23 cellular contexts compared by ENCODE assay signal in the genomic region with DNA sequence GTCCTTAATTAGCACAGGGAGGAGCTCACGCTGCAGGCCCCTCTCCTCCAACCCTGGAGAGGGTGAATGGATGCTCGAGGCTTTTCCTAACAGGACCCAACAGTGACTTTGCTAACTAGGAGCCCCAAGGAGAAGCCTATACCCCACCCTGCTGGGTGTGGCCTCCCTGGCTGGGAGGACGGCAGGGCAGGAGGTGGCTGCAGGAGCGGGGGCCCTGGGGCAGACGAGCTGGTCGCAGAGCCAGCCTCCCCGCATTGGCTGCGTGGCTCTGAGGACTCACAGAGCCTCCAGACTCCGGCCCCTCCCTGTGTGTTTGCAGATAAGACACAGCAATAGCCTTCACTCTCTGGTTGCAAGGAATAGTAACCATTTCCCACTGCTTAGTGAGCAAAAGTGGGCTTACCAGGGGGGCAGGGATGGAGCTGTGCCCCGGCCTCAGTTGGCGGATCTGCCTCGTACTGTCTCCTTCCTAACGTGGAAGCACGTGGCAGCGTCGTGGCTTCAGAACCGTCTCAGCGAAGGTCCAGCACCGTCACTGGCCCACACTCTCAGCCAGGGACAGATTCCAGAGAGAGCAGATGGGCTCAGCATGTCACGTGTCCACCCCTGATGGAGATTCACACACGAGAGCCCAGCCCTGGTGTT.
DNase-seq lines count a peak whose midpoint lies in the region; TF ChIP-seq lines count a peak whose summit lies in the region.
"Had no signal": no experiment of that assay in that cellular context is flagged by ENCODE, and none has a peak within 500 bp of the region (broad histone marks: within the 10 kb centered on the region; RNA-seq: fewer than 3 reads in every experiment).

No MANE protein-coding gene starts in this region.

- no peak overlapping the region for H4K5ac ChIP-seq in H9 (ENCODE audit: insufficient read length, low read depth, low read length)

- POLR2A ChIA-PET in OCI-LY7 (lab: Charles Lee): no interaction called here

- H3K4me3 ChIP-seq in mesenchymal stem cell (ENCODE audit: insufficient read depth in 1 of 2, low read depth in 1 of 2, low read length in 2 of 2): peak overlapping the region in 1 of 2 experiments; percentile 26
- H3K4me3 ChIP-seq in spleen: no peak overlapping the region
- no peak overlapping the region for H3K4me3 ChIP-seq in OCI-LY7 (ENCODE audit: low read depth, low read length, poor library complexity, severe bottlenecking)
- H3K4me3 ChIP-seq: BLaER1 had no signal

- H3K9me3 ChIP-seq in H9 (ENCODE audit: control insufficient read depth, low read depth, low read length): no peaks in the 10 kb centered on the region
- no peaks in the 10 kb centered on the region for H3K9me3 ChIP-seq in mesenchymal stem cell (ENCODE audit: control insufficient read depth, low read length)
- peaks cover 0 to 14% (median 0%) of the 10 kb centered on the region in 8 donors for H3K9me3 ChIP-seq in spleen
- no peaks in the 10 kb centered on the region for H3K9me3 ChIP-seq in OCI-LY7 (ENCODE audit: low read length)
- H3K9me3 ChIP-seq: BLaER1, neutrophil had no signal

- no peak overlapping the region for H3K27ac ChIP-seq in H9 (ENCODE audit: insufficient read length, low read depth, low read length)
- H3K27ac ChIP-seq in mesenchymal stem cell (ENCODE audit: low read length, poor library complexity, severe bottlenecking): no peak overlapping the region
- no peak overlapping the region for H3K27ac ChIP-seq in spleen
- no peak overlapping the region for H3K27ac ChIP-seq in OCI-LY7 (ENCODE audit: low read depth, low read length, poor library complexity, severe bottlenecking)
- H3K27ac ChIP-seq: BLaER1, neutrophil had no signal

- no peak overlapping the region for H3K4me3 Mint-ChIP-seq in H9
- H3K4me3 Mint-ChIP-seq in immature natural killer cell: no peak overlapping the region
- H3K4me3 Mint-ChIP-seq: activated CD4-positive, alpha-beta T cell treated with anti-CD3 and anti-CD28 coated beads, Interleukin-2, amount 10 ng/mL, durations not matched to agents 24 days and 14 days; activated naive CD8-positive, alpha-beta T cell treated with anti-CD3 and anti-CD28 coated beads, Interleukin-2, amount 50 U/mL, for 24 hours; activated T-cell treated with anti-CD3 and anti-CD28 coated beads, Interleukin-2, amount 50 U/mL, for 24 hours; IgD-negative memory B cell; stimulated activated effector memory CD8-positive, alpha-beta T cell treated with anti-CD3 and anti-CD28 coated beads, Interleukin-12 subunit alpha, Interleukin-12 subunit beta, amount 100 ng/mL, for 72 hours had no signal

- H3K23ac ChIP-seq in H9 (ENCODE audit: insufficient read length, low read depth, low read length) (no peak overlapping the region), mesenchymal stem cell (ENCODE audit: low read length in 2 of 2) (no peak overlapping the region)

- H3K4me2 ChIP-seq in H9 (ENCODE audit: insufficient read depth, insufficient read length, low read length): no peak overlapping the region
- no peak overlapping the region for H3K4me2 ChIP-seq in mesenchymal stem cell (ENCODE audit: low read length, poor library complexity, severe bottlenecking)
- no peak overlapping the region for H3K4me2 ChIP-seq in OCI-LY7 (ENCODE audit: low read length)
- H3K4me2 ChIP-seq: BLaER1 had no signal

- H3K79me1 ChIP-seq in H9 (ENCODE audit: insufficient read depth, low read depth, low read length, poor library complexity, severe bottlenecking) (no peaks in the 10 kb centered on the region), mesenchymal stem cell (replicated peaks; ENCODE audit: low read length, poor library complexity, severe bottlenecking) (no peaks in the 10 kb centered on the region)

- BruUV-seq in OCI-LY7 (replicated peaks; lab: Mats Ljungman, UMichigan): no TSS peak

- CTCF ChIA-PET in OCI-LY7 (lab: Charles Lee; ENCODE audit: unreplicated experiment): no interaction called here

- H3K4me1 Mint-ChIP-seq in H9: no peaks in the 10 kb centered on the region
- no peaks in the 10 kb centered on the region for H3K4me1 Mint-ChIP-seq in immature natural killer cell
- H3K4me1 Mint-ChIP-seq: activated CD4-positive, alpha-beta T cell treated with anti-CD3 and anti-CD28 coated beads, Interleukin-2, amount 10 ng/mL, durations not matched to agents 24 days and 14 days; activated naive CD8-positive, alpha-beta T cell treated with anti-CD3 and anti-CD28 coated beads, Interleukin-2, amount 50 U/mL, for 24 hours; IgD-negative memory B cell; stimulated activated effector memory CD8-positive, alpha-beta T cell treated with anti-CD3 and anti-CD28 coated beads, Interleukin-12 subunit alpha, Interleukin-12 subunit beta, amount 100 ng/mL, for 72 hours had no signal

- no CpG with 5 or more reads among the region's 21 CpGs for WGBS in H9 (ENCODE audit: extremely low coverage, insufficient read length, low lambda C conversion rate)
- WGBS in mesenchymal stem cell: 80% methylated on average over 21 of the region's 21 CpGs
- WGBS in spleen, 5 donors: 76 to 87% (median 84%) methylated on average over 12 to 21 of the region's 21 CpGs

- H4K20me1 ChIP-seq in H9 (ENCODE audit: control insufficient read depth, insufficient read depth, insufficient read length): no peaks in the 10 kb centered on the region
- H4K20me1 ChIP-seq in OCI-LY7 (ENCODE audit: insufficient read depth, low read length): no peaks in the 10 kb centered on the region

- H3K36me3 ChIP-seq in mesenchymal stem cell (ENCODE audit: control insufficient read depth in 1 of 2, insufficient read depth in 2 of 2, low read depth in 1 of 2, low read length in 2 of 2) (no peaks in the 10 kb centered on the region), spleen (no peaks in the 10 kb centered on the region), OCI-LY7 (ENCODE audit: insufficient read depth, low read length) (no peaks in the 10 kb centered on the region)
- H3K36me3 ChIP-seq: BLaER1, neutrophil had no signal

- H3K36me3 Mint-ChIP-seq in H9 (ENCODE audit: insufficient read depth in 1 of 3, low read depth in 3 of 3): peaks cover 1 to 8% (median 2%) of the 10 kb centered on the region in 3 experiments; a peak in 6 of 7 replicates
- H3K36me3 Mint-ChIP-seq in immature natural killer cell: no peaks in the 10 kb centered on the region
- H3K36me3 Mint-ChIP-seq: IgD-negative memory B cell; stimulated activated effector memory CD8-positive, alpha-beta T cell treated with anti-CD3 and anti-CD28 coated beads, Interleukin-12 subunit alpha, Interleukin-12 subunit beta, amount 100 ng/mL, for 72 hours had no signal

- H3K9me3 Mint-ChIP-seq in H9 (peaks cover 0 to 2% of the 10 kb centered on the region in 2 experiments; a peak in 2 of 5 replicates), immature natural killer cell (no peaks in the 10 kb centered on the region)
- H3K9me3 Mint-ChIP-seq: activated CD4-positive, alpha-beta T cell treated with anti-CD3 and anti-CD28 coated beads, Interleukin-2, amount 10 ng/mL, durations not matched to agents 24 days and 14 days; activated naive CD8-positive, alpha-beta T cell treated with anti-CD3 and anti-CD28 coated beads, Interleukin-2, amount 50 U/mL, for 24 hours; activated T-cell treated with anti-CD3 and anti-CD28 coated beads, Interleukin-2, amount 50 U/mL, for 24 hours; stimulated activated effector memory CD8-positive, alpha-beta T cell treated with anti-CD3 and anti-CD28 coated beads, Interleukin-12 subunit alpha, Interleukin-12 subunit beta, amount 100 ng/mL, for 72 hours had no signal

- H2BK120ac ChIP-seq in H9 (ENCODE audit: low read depth, low read length, poor library complexity, severe bottlenecking): no peak overlapping the region
- H2BK120ac ChIP-seq in mesenchymal stem cell (ENCODE audit: low read depth, low read length): no peak overlapping the region

- no peak overlapping the region for H4K91ac ChIP-seq in H9 (ENCODE audit: insufficient read length, low read depth, low read length)
- H4K91ac ChIP-seq in mesenchymal stem cell (ENCODE audit: low read length): peak overlapping the region; percentile 35

- no peak overlapping the region for H3K27ac Mint-ChIP-seq in H9
- no peak overlapping the region for H3K27ac Mint-ChIP-seq in immature natural killer cell
- H3K27ac Mint-ChIP-seq: activated CD4-positive, alpha-beta T cell treated with anti-CD3 and anti-CD28 coated beads, Interleukin-2, amount 10 ng/mL, durations not matched to agents 24 days and 14 days; activated naive CD8-positive, alpha-beta T cell treated with anti-CD3 and anti-CD28 coated beads, Interleukin-2, amount 50 U/mL, for 24 hours; activated T-cell treated with anti-CD3 and anti-CD28 coated beads, Interleukin-2, amount 50 U/mL, for 24 hours; IgD-negative memory B cell; stimulated activated effector memory CD8-positive, alpha-beta T cell treated with anti-CD3 and anti-CD28 coated beads, Interleukin-12 subunit alpha, Interleukin-12 subunit beta, amount 100 ng/mL, for 72 hours had no signal

- H3K27me3 Mint-ChIP-seq in H9 (ENCODE audit: low read depth) (no peaks in the 10 kb centered on the region), immature natural killer cell (ENCODE audit: low read depth in 3 of 3) (peaks cover 0 to 4% (median 4%) of the 10 kb centered on the region in 3 donors)
- H3K27me3 Mint-ChIP-seq: activated CD4-positive, alpha-beta T cell treated with anti-CD3 and anti-CD28 coated beads, Interleukin-2, amount 10 ng/mL, durations not matched to agents 24 days and 14 days; activated naive CD8-positive, alpha-beta T cell treated with anti-CD3 and anti-CD28 coated beads, Interleukin-2, amount 50 U/mL, for 24 hours; activated T-cell treated with anti-CD3 and anti-CD28 coated beads, Interleukin-2, amount 50 U/mL, for 24 hours; IgD-negative memory B cell had no signal

- H2BK5ac ChIP-seq in H9 (ENCODE audit: insufficient read length, low read length): no peak overlapping the region
- H2BK5ac ChIP-seq in mesenchymal stem cell (ENCODE audit: low read depth, low read length, poor library complexity, severe bottlenecking): no peak overlapping the region

- no peak overlapping the region for H2BK20ac ChIP-seq in H9 (ENCODE audit: low read depth, low read length, poor library complexity, severe bottlenecking)

- DNase-seq in H9 (peak; percentile 20), cerebellar cortex (ENCODE audit: low spot score) (peak; percentile 63), mesenchymal stem cell (no peak), spleen (peak; percentile 39), immature natural killer cell (no peak), OCI-LY7 (ENCODE audit: low spot score) (no peak), hippocampal formation (lab: John Stamatoyannopoulos, UW) (no peak)
- no peak for DNase-seq in activated CD8-positive, alpha-beta memory T cell treated with anti-CD3 and anti-CD28 coated beads, Interleukin-2, amount 50 U/mL, for 4 hours
- DNase-seq: activated CD4-positive, alpha-beta T cell treated with anti-CD3 and anti-CD28 coated beads, Interleukin-2, amount 10 ng/mL, durations not matched to agents 24 days and 14 days; activated gamma-delta T cell treated with Interleukin-2 at 50 U/mL for 16 hours; activated naive CD8-positive, alpha-beta T cell treated with anti-CD3 and anti-CD28 coated beads, Interleukin-2, amount 50 U/mL, for 24 hours; activated T-cell treated with anti-CD3 and anti-CD28 coated beads, Interleukin-2, amount 50 U/mL, for 24 hours; cerebellar nuclear complex; DMS153; mesendoderm; NCI-H146; NCI-H226; NCI-H526 treated with DMSO at 0.1 percent for 48 hours; SHP77 treated with DMSO at 0.1 percent for 48 hours had no signal

- H2AFZ ChIP-seq in H9 (ENCODE audit: low read length): no peak overlapping the region
- H2AFZ ChIP-seq in mesenchymal stem cell (ENCODE audit: low read depth, low read length): no peak overlapping the region
- no peak overlapping the region for H2AFZ ChIP-seq in OCI-LY7 (ENCODE audit: low read length)

- no peaks in the 10 kb centered on the region for H3K9me2 ChIP-seq in OCI-LY7 (ENCODE audit: insufficient read depth, low read length)

- H3K18ac ChIP-seq in H9 (ENCODE audit: insufficient read length, low read depth, low read length): no peak overlapping the region
- H3K18ac ChIP-seq in mesenchymal stem cell (ENCODE audit: low read depth in 1 of 2, low read length in 2 of 2): no peak overlapping the region

- H3K56ac ChIP-seq in H9 (ENCODE audit: insufficient read length, low read depth, low read length): no peak overlapping the region

- intact Hi-C loops in spleen (cut with DNase I; ENCODE audit: low total_unique reads): no loop called here
- intact Hi-C loops in OCI-LY7 (cut with micrococcal nuclease; ENCODE audit: unreplicated experiment): no loop called here

- TF ChIP-seq CTCF in H9 (conservative IDR thresholded peaks at IDR 0.05) (no peak), spleen (IDR thresholded peaks at IDR 0.05 in 8 of 11, conservative IDR thresholded peaks at IDR 0.05 in 3 of 11) (no peak), OCI-LY7 (conservative IDR thresholded peaks at IDR 0.05; ENCODE audit: low read length) (no peak)

- no peak overlapping the region for H3K4ac ChIP-seq in H9 (ENCODE audit: low read depth, low read length)
- H3K4ac ChIP-seq in mesenchymal stem cell (ENCODE audit: low read depth in 1 of 2, low read length in 2 of 2): no peak overlapping the region

- H3K14ac ChIP-seq in H9 (ENCODE audit: insufficient read depth, low read length): no peak overlapping the region; the same call in 1 of the 2 replicates
- H3K14ac ChIP-seq in mesenchymal stem cell (ENCODE audit: low read length in 2 of 2): no peak overlapping the region

- no peak overlapping the region for H3T11ph ChIP-seq in H9 (ENCODE audit: low read length)

- H2AK5ac ChIP-seq in H9 (ENCODE audit: insufficient read length, low read length) (no peak overlapping the region), mesenchymal stem cell (ENCODE audit: low read length, severe bottlenecking) (no peak overlapping the region)

- H3K4me1 ChIP-seq in H9 (ENCODE audit: insufficient read depth, low read length) (no peaks in the 10 kb centered on the region), mesenchymal stem cell (ENCODE audit: control insufficient read depth, insufficient read depth, low read depth, low read length) (no peaks in the 10 kb centered on the region), spleen (no peaks in the 10 kb centered on the region), OCI-LY7 (ENCODE audit: insufficient read depth, low read length, poor library complexity, severe bottlenecking) (no peaks in the 10 kb centered on the region)

- no peaks in the 10 kb centered on the region for H3K23me2 ChIP-seq in H9 (ENCODE audit: insufficient read length, low read depth, low read length, poor library complexity, severe bottlenecking)

- no peak overlapping the region for H2BK15ac ChIP-seq in H9 (ENCODE audit: low read depth, low read length)
- H2BK15ac ChIP-seq in mesenchymal stem cell (ENCODE audit: low read depth, poor library complexity, severe bottlenecking): no peak overlapping the region

- H3K27me3 ChIP-seq in H9 (ENCODE audit: insufficient read depth, low read length) (no peaks in the 10 kb centered on the region), mesenchymal stem cell (ENCODE audit: control insufficient read depth in 1 of 2, insufficient read depth in 1 of 2, low read length in 2 of 2) (no peaks in the 10 kb centered on the region), spleen (replicated peaks in 1 of 7) (no peaks in the 10 kb centered on the region)
- H3K27me3 ChIP-seq: BLaER1, neutrophil had no signal

- H3K79me2 ChIP-seq in H9 (ENCODE audit: insufficient read depth, low read length): no peaks in the 10 kb centered on the region
- H3K79me2 ChIP-seq in OCI-LY7 (ENCODE audit: insufficient read depth, low read depth, low read length): no peaks in the 10 kb centered on the region

- TF ChIP-seq POLR2A in spleen (IDR thresholded peaks at IDR 0.05): no peak

- H2BK12ac ChIP-seq in H9 (ENCODE audit: insufficient read length, low read depth, low read length) (no peak overlapping the region), mesenchymal stem cell (ENCODE audit: low read length in 2 of 2) (no peak overlapping the region)

- no peak overlapping the region for H4K8ac ChIP-seq in H9 (replicated peaks; ENCODE audit: insufficient read length, low read depth, low read length)
- no peak overlapping the region for H4K8ac ChIP-seq in mesenchymal stem cell (ENCODE audit: low read length)

- no peak overlapping the region for H3K9ac ChIP-seq in H9 (ENCODE audit: extremely low read depth, insufficient read length, low read length)
- no peak overlapping the region for H3K9ac ChIP-seq in mesenchymal stem cell (ENCODE audit: low read length)
- H3K9ac ChIP-seq: BLaER1 had no signal

Comparison
In these comparisons a context has a peak if more than half of its experiments do, and no peak if none do; other contexts are left out.
1. DNase-seq: peak in H9 (single experiment), cerebellar cortex (single experiment) and spleen (single experiment); none in mesenchymal stem cell (single experiment), activated CD8-positive, alpha-beta memory T cell treated with anti-CD3 and anti-CD28 coated beads, Interleukin-2, amount 50 U/mL, for 4 hours (single experiment), immature natural killer cell (0 of 3), OCI-LY7 (single experiment) and hippocampal formation (0 of 2).